In genomic region chr14:92677087-92677668, GRCh38 we compare ENCODE assay signal across 8 cellular contexts.
A peak's percentile ranks its signal among the peaks of the same experiment; 100 is the strongest.
DNase-seq lines count a peak whose midpoint lies in the region; ATAC-seq lines count a peak whose summit lies in the region.

No MANE protein-coding gene starts in this region.

- peaks cover 38% of the 10 kb centered on the region for H3K36me3 Mint-ChIP-seq in effector memory CD8-positive, alpha-beta T cell (ENCODE audit: insufficient read depth)

- peak overlapping the region; percentile 90 to 92 for H3K27ac Mint-ChIP-seq in effector memory CD8-positive, alpha-beta T cell

- no peaks in the 10 kb centered on the region for H3K27me3 Mint-ChIP-seq in effector memory CD8-positive, alpha-beta T cell

- H3K9me3 Mint-ChIP-seq in effector memory CD8-positive, alpha-beta T cell: no peaks in the 10 kb centered on the region

- peak; percentile 73 for ATAC-seq in GM18867 (IDR thresholded peaks at IDR 0.05; ENCODE audit: unreplicated experiment)
- ATAC-seq in GM21737 (IDR thresholded peaks at IDR 0.05; ENCODE audit: unreplicated experiment): peak; percentile 65
- peak; percentile 25 for ATAC-seq in effector memory CD8-positive, alpha-beta T cell (replicated peaks)

- H3K4me1 Mint-ChIP-seq in effector memory CD8-positive, alpha-beta T cell (ENCODE audit: low read depth in 2 of 2): peaks cover 24 to 27% of the 10 kb centered on the region in 2 donors

- DNase-seq in NAMALWA (ENCODE audit: low spot score) (peak; percentile 62), NCI-H510A treated with DMSO at 0.1 percent for 48 hours (lab: John Stamatoyannopoulos, UW) (no peak), HUDEP-2 (lab: John Stamatoyannopoulos, UW; ENCODE audit: unreplicated experiment in 76 of 76) (no peak), SK-N-DZ (ENCODE audit: low spot score) (no peak), NCI-H128 (lab: John Stamatoyannopoulos, UW; ENCODE audit: unreplicated experiment) (no peak)
- DNase-seq in effector memory CD8-positive, alpha-beta T cell: no peak

- H3K4me3 Mint-ChIP-seq in effector memory CD8-positive, alpha-beta T cell: no peak overlapping the region
